8 cellular contexts compared by ENCODE assay signal in the genomic region with DNA sequence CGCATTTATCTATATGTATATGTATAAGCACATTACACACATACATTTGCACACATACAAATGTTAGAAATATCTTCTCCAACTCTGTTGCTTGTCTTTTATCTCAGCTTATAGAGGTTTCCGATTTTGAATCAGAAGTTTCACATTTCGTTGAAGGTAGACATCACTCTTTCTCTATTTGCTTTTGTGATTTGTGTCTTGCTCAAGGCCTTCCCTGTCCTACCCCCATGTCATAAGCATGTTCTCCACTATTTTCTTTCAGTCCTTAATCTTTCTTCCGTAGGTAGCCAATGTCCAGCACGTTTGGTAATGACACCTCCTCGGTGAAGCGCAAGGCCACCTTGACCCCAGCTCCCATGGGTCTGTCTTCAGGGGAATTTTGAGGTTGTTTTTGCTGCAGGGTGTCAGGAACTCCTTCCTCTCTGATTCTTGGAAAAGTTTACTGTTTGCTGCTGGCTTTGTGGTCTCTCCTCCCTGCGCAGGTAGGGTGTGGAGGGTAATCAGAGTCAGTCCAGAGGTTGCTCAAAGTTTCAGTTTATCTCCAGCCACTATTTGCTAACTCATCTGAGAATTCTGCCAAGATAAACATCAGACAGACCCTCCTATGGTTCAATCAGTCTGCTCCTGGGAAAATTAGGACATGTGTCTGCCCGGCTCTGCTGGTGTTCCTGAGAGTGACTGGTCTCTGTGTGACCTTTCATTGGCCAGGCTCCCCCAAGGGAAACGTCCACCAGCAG.
A peak's percentile ranks its signal among the peaks of the same experiment; 100 is the strongest.
DNase-seq lines count a peak whose midpoint lies in the region; ATAC-seq, FAIRE-seq and TF ChIP-seq lines count a peak whose summit lies in the region.
"Not testable (repeated sequence)": the region's sequence is repeated elsewhere in the genome, so short reads cannot be mapped to it uniquely, and the experiment has no call there.

No MANE protein-coding gene starts in this region.

- not testable (repeated sequence) for H3K9ac ChIP-seq in OCI-LY3 (ENCODE audit: low read length); GM12878 (ENCODE audit: control insufficient read depth, insufficient read depth, low read length)

- not testable (repeated sequence) for H3K27ac Mint-ChIP-seq in activated CD4-positive, alpha-beta T cell treated with anti-CD3 and anti-CD28 coated beads for 36 hours; activated CD8-positive, alpha-beta memory T cell treated with anti-CD3 and anti-CD28 coated beads, Interleukin-2, amount 10 ng/mL, durations not matched to agents 7 days and 5 days; activated T-helper 17 cell treated with anti-CD3 and anti-CD28 coated beads, Interleukin-2, amount 50 U/mL, for 72 hours; stimulated activated naive CD8-positive, alpha-beta T cell treated with anti-CD3 and anti-CD28 coated beads, Interleukin-15, amount 100 ng/mL, for 72 hours

- H3K4me1 ChIP-seq in OCI-LY3 (ENCODE audit: low read length) = peaks cover 15% of the 10 kb centered on the region
- not testable (repeated sequence) for H3K4me1 ChIP-seq in GM12878 (ENCODE audit: control insufficient read depth, insufficient read depth, low read length); mucosa of descending colon (ENCODE audit: low read depth)

- H3K9me3 ChIP-seq in OCI-LY3 (ENCODE audit: insufficient read depth, low read length); GM12878 (replicated peaks; ENCODE audit: control insufficient read depth, insufficient read depth, low read length); mucosa of descending colon: not testable (repeated sequence)

- ATAC-seq in activated CD4-positive, alpha-beta T cell treated with anti-CD3 and anti-CD28 coated beads for 36 hours = peak; percentile 92
- ATAC-seq in activated CD8-positive, alpha-beta memory T cell treated with anti-CD3 and anti-CD28 coated beads, Interleukin-2, amount 10 ng/mL, durations not matched to agents 7 days and 5 days = peak; percentile 60
- ATAC-seq in activated T-helper 17 cell treated with anti-CD3 and anti-CD28 coated beads, Interleukin-2, amount 50 U/mL, for 72 hours (replicated peaks) = peak; percentile 87
- peak; percentile 31; the same call in 1 of the 3 replicates for ATAC-seq in GM12878
- ATAC-seq in left colon = peak; percentile 78
- ATAC-seq in mucosa of descending colon = peak; percentile 79
- peak; percentile 71 for ATAC-seq in stimulated activated naive CD8-positive, alpha-beta T cell treated with anti-CD3 and anti-CD28 coated beads, Interleukin-15, amount 100 ng/mL, for 72 hours

- not testable (repeated sequence) for H3K36me3 Mint-ChIP-seq in activated CD4-positive, alpha-beta T cell treated with anti-CD3 and anti-CD28 coated beads for 36 hours (ENCODE audit: low read depth); activated CD8-positive, alpha-beta memory T cell treated with anti-CD3 and anti-CD28 coated beads, Interleukin-2, amount 10 ng/mL, durations not matched to agents 7 days and 5 days; activated T-helper 17 cell treated with anti-CD3 and anti-CD28 coated beads, Interleukin-2, amount 50 U/mL, for 72 hours (ENCODE audit: low read depth)

- TF ChIP-seq RAD21 in GM12878 (IDR thresholded peaks at IDR 0.05; ENCODE audit: insufficient read depth, low read depth, low read length) = not testable (repeated sequence)

- not testable (repeated sequence) for H3K27me3 ChIP-seq in OCI-LY3 (ENCODE audit: low read depth, low read length); GM12878 (replicated peaks in 1 of 2; ENCODE audit: control insufficient read depth in 2 of 2, insufficient read depth in 2 of 2, low read length in 1 of 2)

- H3K4me3 Mint-ChIP-seq in activated CD4-positive, alpha-beta T cell treated with anti-CD3 and anti-CD28 coated beads for 36 hours; activated CD8-positive, alpha-beta memory T cell treated with anti-CD3 and anti-CD28 coated beads, Interleukin-2, amount 10 ng/mL, durations not matched to agents 7 days and 5 days; stimulated activated naive CD8-positive, alpha-beta T cell treated with anti-CD3 and anti-CD28 coated beads, Interleukin-15, amount 100 ng/mL, for 72 hours: not testable (repeated sequence)
- H3K4me3 Mint-ChIP-seq in activated T-helper 17 cell treated with anti-CD3 and anti-CD28 coated beads, Interleukin-2, amount 50 U/mL, for 72 hours = peak overlapping the region; percentile 19

- SMC1A ChIA-PET in GM12878 (lab: Charles Lee; ENCODE audit: uncharacterized antibody, unreplicated experiment) = not testable (repeated sequence)

- FAIRE-seq in GM12878 (lab: Jason Lieb, UNC) = not testable (repeated sequence)

- POLR2A ChIA-PET in activated CD4-positive, alpha-beta T cell treated with anti-CD3 and anti-CD28 coated beads for 36 hours (lab: Charles Lee); GM12878 (lab: Charles Lee): not testable (repeated sequence)

- H3K4me1 Mint-ChIP-seq in activated CD4-positive, alpha-beta T cell treated with anti-CD3 and anti-CD28 coated beads for 36 hours; activated CD8-positive, alpha-beta memory T cell treated with anti-CD3 and anti-CD28 coated beads, Interleukin-2, amount 10 ng/mL, durations not matched to agents 7 days and 5 days; activated T-helper 17 cell treated with anti-CD3 and anti-CD28 coated beads, Interleukin-2, amount 50 U/mL, for 72 hours; stimulated activated naive CD8-positive, alpha-beta T cell treated with anti-CD3 and anti-CD28 coated beads, Interleukin-15, amount 100 ng/mL, for 72 hours: not testable (repeated sequence)

- TF ChIP-seq POLR2A in GM12878 (IDR thresholded peaks at IDR 0.05; ENCODE audit: low read depth, low read length) = not testable (repeated sequence)

- in situ Hi-C loops in GM12878 (cut with MboI) = not testable (repeated sequence)

- RAD21 ChIA-PET in GM12878 (lab: Charles Lee; ENCODE audit: unreplicated experiment) = not testable (repeated sequence)

- not testable (repeated sequence) for H2AFZ ChIP-seq in OCI-LY3 (ENCODE audit: low read depth, low read length); GM12878 (ENCODE audit: control insufficient read depth, low read depth, low read length)

- H3K9me3 Mint-ChIP-seq in activated CD4-positive, alpha-beta T cell treated with anti-CD3 and anti-CD28 coated beads for 36 hours (ENCODE audit: low read depth); activated CD8-positive, alpha-beta memory T cell treated with anti-CD3 and anti-CD28 coated beads, Interleukin-2, amount 10 ng/mL, durations not matched to agents 7 days and 5 days (ENCODE audit: low read depth); activated T-helper 17 cell treated with anti-CD3 and anti-CD28 coated beads, Interleukin-2, amount 50 U/mL, for 72 hours; stimulated activated naive CD8-positive, alpha-beta T cell treated with anti-CD3 and anti-CD28 coated beads, Interleukin-15, amount 100 ng/mL, for 72 hours: not testable (repeated sequence)

- 0% methylated on average over 7 of the region's 10 CpGs for WGBS in GM12878 (ENCODE audit: insufficient coverage, insufficient replicate concordance, low lambda C conversion rate, missing lambda C conversion rate)

- CTCF ChIA-PET in activated CD4-positive, alpha-beta T cell treated with anti-CD3 and anti-CD28 coated beads for 36 hours (lab: Charles Lee); activated CD8-positive, alpha-beta memory T cell treated with anti-CD3 and anti-CD28 coated beads, Interleukin-2, amount 10 ng/mL, durations not matched to agents 7 days and 5 days (lab: Charles Lee); GM12878 (lab: Yijun Ruan, JAX): not testable (repeated sequence)

- not testable (repeated sequence) for H3K27ac ChIP-seq in OCI-LY3 (ENCODE audit: low read length); GM12878 (ENCODE audit: control insufficient read depth, insufficient read depth)

- not testable (repeated sequence) for H3K36me3 ChIP-seq in OCI-LY3 (replicated peaks; ENCODE audit: low read depth, low read length); GM12878 (ENCODE audit: control insufficient read depth in 2 of 2, insufficient read depth in 2 of 2, low read length in 1 of 2); mucosa of descending colon (ENCODE audit: low read depth)

- not testable (repeated sequence) for H4K20me1 ChIP-seq in OCI-LY3 (ENCODE audit: insufficient read depth, low read length); GM12878 (ENCODE audit: control insufficient read depth, insufficient read depth)

- not testable (repeated sequence) for H3K27me3 Mint-ChIP-seq in activated CD4-positive, alpha-beta T cell treated with anti-CD3 and anti-CD28 coated beads for 36 hours; activated CD8-positive, alpha-beta memory T cell treated with anti-CD3 and anti-CD28 coated beads, Interleukin-2, amount 10 ng/mL, durations not matched to agents 7 days and 5 days; activated T-helper 17 cell treated with anti-CD3 and anti-CD28 coated beads, Interleukin-2, amount 50 U/mL, for 72 hours; stimulated activated naive CD8-positive, alpha-beta T cell treated with anti-CD3 and anti-CD28 coated beads, Interleukin-15, amount 100 ng/mL, for 72 hours

- H3K4me3 ChIP-seq in OCI-LY3 (ENCODE audit: low read length); GM12878; mucosa of descending colon: not testable (repeated sequence)

- not testable (repeated sequence) for H3K79me2 ChIP-seq in OCI-LY3 (ENCODE audit: low read length); GM12878 (ENCODE audit: control insufficient read depth, insufficient read depth, low read length)

- peak overlapping the region; percentile 33; the same call in 1 of the 2 replicates for H3K4me2 ChIP-seq in OCI-LY3 (ENCODE audit: low read length)
- H3K4me2 ChIP-seq in GM12878 (ENCODE audit: control insufficient read depth, insufficient read depth) = not testable (repeated sequence)

- intact Hi-C loops in activated CD4-positive, alpha-beta T cell treated with anti-CD3 and anti-CD28 coated beads for 36 hours (cut with DNase I, micrococcal nuclease); GM12878 (cut with micrococcal nuclease; ENCODE audit: unreplicated experiment); left colon (cut with DNase I, micrococcal nuclease); mucosa of descending colon (cut with DNase I, micrococcal nuclease): not testable (repeated sequence)

- TF ChIP-seq EP300 in GM12878 (IDR thresholded peaks at IDR 0.05; ENCODE audit: borderline replicate concordance in 1 of 2, control insufficient read depth in 1 of 2, low read depth in 2 of 2, low read length in 2 of 2) = not testable (repeated sequence)

- not testable (repeated sequence) for DNase-seq in activated CD4-positive, alpha-beta T cell treated with anti-CD3 and anti-CD28 coated beads for 36 hours; activated CD8-positive, alpha-beta memory T cell treated with anti-CD3 and anti-CD28 coated beads, Interleukin-2, amount 10 ng/mL, durations not matched to agents 7 days and 5 days; GM12878 (ENCODE audit: low read depth, low spot score); stimulated activated naive CD8-positive, alpha-beta T cell treated with anti-CD3 and anti-CD28 coated beads, Interleukin-15, amount 100 ng/mL, for 72 hours
- DNase-seq in left colon = peak; percentile 36 to 63
- DNase-seq in mucosa of descending colon = peak in 1 of 3 donors; percentile 63

- not testable (repeated sequence) for BruUV-seq in GM12878 (replicated peaks; lab: Mats Ljungman, UMichigan)

- TF ChIP-seq CTCF in OCI-LY3 (IDR thresholded peaks at IDR 0.05; ENCODE audit: low read depth, low read length); GM12878 (IDR thresholded peaks at IDR 0.05 in 2 of 3, conservative IDR thresholded peaks at IDR 0.05 in 1 of 3; ENCODE audit: control insufficient read depth in 2 of 3, extremely low read depth in 1 of 3, insufficient read depth in 1 of 3, low read depth in 3 of 3, low read length in 3 of 3); mucosa of descending colon (IDR thresholded peaks at IDR 0.05): not testable (repeated sequence)

Comparison
In these comparisons a context has a peak if more than half of its experiments do, and no peak if none do; other contexts are left out.
1. ATAC-seq: peak in every context shown above with its lines; median percentile 92 in activated CD4-positive, alpha-beta T cell treated with anti-CD3 and anti-CD28 coated beads for 36 hours; 87 in activated T-helper 17 cell treated with anti-CD3 and anti-CD28 coated beads, Interleukin-2, amount 50 U/mL, for 72 hours; 79 in mucosa of descending colon; 78 in left colon; 71 in stimulated activated naive CD8-positive, alpha-beta T cell treated with anti-CD3 and anti-CD28 coated beads, Interleukin-15, amount 100 ng/mL, for 72 hours; 60 in activated CD8-positive, alpha-beta memory T cell treated with anti-CD3 and anti-CD28 coated beads, Interleukin-2, amount 10 ng/mL, durations not matched to agents 7 days and 5 days; 31 in GM12878.